In the genomic region with DNA sequence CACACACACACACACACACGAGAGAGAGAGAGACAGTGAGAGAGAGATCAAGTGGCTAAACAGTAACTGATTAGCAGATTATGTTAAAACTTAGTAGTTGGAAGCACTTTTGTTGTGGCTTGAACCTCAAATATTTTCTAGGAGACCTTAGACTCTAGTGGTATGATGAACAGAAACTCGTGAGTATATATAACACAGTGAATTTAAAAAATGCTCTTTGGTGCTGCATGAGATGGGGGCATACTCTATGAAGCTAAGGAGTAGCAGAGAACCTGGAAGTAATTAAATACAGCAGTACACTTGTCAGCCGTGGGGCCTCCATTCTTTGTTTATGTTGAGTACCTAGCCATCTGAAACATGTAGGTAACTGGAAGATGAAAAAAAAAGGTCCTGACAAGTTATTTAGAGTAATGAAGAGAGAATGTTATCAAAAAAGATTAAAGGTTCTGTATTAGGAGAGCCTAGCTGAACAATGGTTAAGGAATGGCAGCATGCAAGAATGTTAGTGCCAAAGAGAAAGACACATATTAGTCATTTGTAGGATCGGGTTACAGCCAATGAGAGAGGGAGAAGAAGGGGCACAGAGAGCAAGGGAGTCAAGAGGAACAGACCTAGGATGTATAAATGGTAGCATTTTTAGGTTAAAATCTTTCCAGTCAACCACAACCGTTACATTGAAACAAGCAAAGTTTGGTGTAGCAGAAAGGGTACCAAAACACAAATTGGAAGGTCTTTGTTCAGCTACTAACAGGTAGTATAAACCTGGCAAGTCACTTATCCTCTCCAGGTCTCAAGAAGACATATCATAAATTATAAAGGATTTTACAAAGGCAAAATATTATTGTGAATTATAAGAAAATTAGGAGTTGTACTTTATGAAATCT, we compare ENCODE assay signal across 10 cellular contexts.
DNase-seq lines count a peak whose midpoint lies in the region; ATAC-seq lines count a peak whose summit lies in the region.
"Had no signal": no experiment of that assay in that cellular context is flagged by ENCODE, and none has a peak within 500 bp of the region (broad histone marks: within the 10 kb centered on the region; RNA-seq: fewer than 3 reads in every experiment).

No MANE protein-coding gene starts in this region.

- ATAC-seq in HG03280 (IDR thresholded peaks at IDR 0.05; ENCODE audit: unreplicated experiment) (no peak), GM19395 (IDR thresholded peaks at IDR 0.05; ENCODE audit: unreplicated experiment) (no peak)
- ATAC-seq: Panc1 had no signal

- DNase-seq in EH (ENCODE audit: low read depth) (peak; percentile 82), M059J (ENCODE audit: low read depth) (peak; percentile 89), dermis blood vessel endothelial cell (peak; percentile 25), non-pigmented ciliary epithelial cell (ENCODE audit: low read depth) (peak; percentile 40), retina (no peak), Ammon's horn (ENCODE audit: low spot score) (no peak)
- DNase-seq: activated CD4-positive, alpha-beta T cell treated with anti-CD3 and anti-CD28 coated beads, Interleukin-2, amount 10 ng/mL, durations not matched to agents 24 days and 14 days had no signal

Comparison
In these comparisons a context has a peak if more than half of its experiments do, and no peak if none do; other contexts are left out.
1. DNase-seq: peak in EH (single experiment), M059J (single experiment), dermis blood vessel endothelial cell (single experiment) and non-pigmented ciliary epithelial cell (single experiment); none in retina (single experiment) and Ammon's horn (single experiment).